Comparison of ENCODE assay signal across 16 cellular contexts in genomic region chr10:17212802-17213204, GRCh38. TPM values are rescaled to one million over a fixed set of nuclear protein-coding genes. Genes with fewer than 3 reads are reported as not detected.
DNase-seq lines count a peak whose midpoint lies in the region; ATAC-seq, FAIRE-seq and TF ChIP-seq lines count a peak whose summit lies in the region.
"Had no signal": no experiment of that assay in that cellular context is flagged by ENCODE, and none has a peak within 500 bp of the region (broad histone marks: within the 10 kb centered on the region; RNA-seq: fewer than 3 reads in every experiment).

No MANE protein-coding gene starts in this region.

- POLR2A ChIA-PET in Panc1 (lab: Charles Lee): interaction anchor here (0.6 to 1.0 kb wide), 2 partner anchors 10 to 31 kb away, joined by 3 to 4 read pairs; no protein-coding TSS in a partner anchor

- no peaks in the 10 kb centered on the region for H3K9me2 ChIP-seq in GM23248 (ENCODE audit: insufficient read depth)

- CTCF ChIA-PET in Panc1 (lab: Charles Lee): no interaction called here

- H3K27ac ChIP-seq in ACC112 (ENCODE audit: low read depth, low read length) (peak overlapping the region; percentile 99; the same call in 1 of the 2 replicates), GM23248 (peak overlapping the region; percentile 100; the same call in 1 of the 2 replicates), Panc1 (ENCODE audit: low read length) (peak overlapping the region; percentile 99), keratinocyte (ENCODE audit: control insufficient read depth, insufficient read depth, low read length) (no peak overlapping the region)
- H3K27ac ChIP-seq: prostate gland had no signal

- TF ChIP-seq CTCF in Panc1 (IDR thresholded peaks at IDR 0.05): no peak
- no peak for TF ChIP-seq CTCF in keratinocyte (optimal IDR thresholded peaks at IDR 0.05 in 1 of 3, IDR thresholded peaks at IDR 0.05 in 1 of 3, conservative IDR thresholded peaks at IDR 0.05 in 1 of 3; ENCODE audit: extremely low read depth in 1 of 3, insufficient read depth in 2 of 3, low read length in 3 of 3)

- DNase-seq in GM23248 (no peak), Panc1 (ENCODE audit: low read depth, low spot score) (no peak), keratinocyte (ENCODE audit: low read depth, low spot score) (no peak), SHP77 treated with DMSO at 0.1 percent for 48 hours (lab: John Stamatoyannopoulos, UW) (no peak), NCI-H2196 treated with DMSO at 0.1 percent for 48 hours (lab: John Stamatoyannopoulos, UW; ENCODE audit: unreplicated experiment) (no peak), medulla oblongata (ENCODE audit: extremely low spot score) (no peak)
- DNase-seq in effector CD8-positive, alpha-beta T cell (lab: John Stamatoyannopoulos, UW): no peak
- DNase-seq: activated CD4-positive, alpha-beta memory T cell treated with anti-CD3 and anti-CD28 coated beads for 36 hours; activated effector memory CD4-positive, alpha-beta T cell treated with Interleukin-2 at 50 U/mL for 16 hours; DMS53; endodermal cell; foreskin melanocyte; NCI-H1417 had no signal

- no peaks in the 10 kb centered on the region for H4K20me1 ChIP-seq in GM23248 (ENCODE audit: insufficient read depth)
- H4K20me1 ChIP-seq in keratinocyte (ENCODE audit: control insufficient read depth, extremely low read depth, insufficient read depth, low read length): no peaks in the 10 kb centered on the region

- no peaks in the 10 kb centered on the region for H3K9me3 ChIP-seq in GM23248 (ENCODE audit: low read depth)
- H3K9me3 ChIP-seq in Panc1 (ENCODE audit: control insufficient read depth, insufficient read depth, low read depth, low read length): no peaks in the 10 kb centered on the region
- H3K9me3 ChIP-seq in keratinocyte (ENCODE audit: control insufficient read depth, low read depth, low read length): no peaks in the 10 kb centered on the region
- H3K9me3 ChIP-seq: prostate gland had no signal

- no peak for ATAC-seq in Panc1

- FAIRE-seq in keratinocyte (lab: Jason Lieb, UNC): peak; percentile 29
- FAIRE-seq: HTR-8/SVneo had no signal

- H3K27me3 ChIP-seq in ACC112 (ENCODE audit: insufficient read depth, low read length) (no peaks in the 10 kb centered on the region), GM23248 (replicated peaks; ENCODE audit: insufficient read depth) (no peaks in the 10 kb centered on the region), Panc1 (ENCODE audit: control insufficient read depth, insufficient read depth, low read length) (no peaks in the 10 kb centered on the region), keratinocyte (ENCODE audit: control insufficient read depth, extremely low read depth, insufficient read depth, low read length) (no peaks in the 10 kb centered on the region)

- 0 out of 2 replicates have a peak overlapping the region, but pooled peaks have one; percentile 78 for H3K4me3 ChIP-seq in ACC112 (ENCODE audit: low read depth, low read length)
- H3K4me3 ChIP-seq in GM23248: no peak overlapping the region
- H3K4me3 ChIP-seq in Panc1 (ENCODE audit: low read depth in 2 of 2, low read length in 2 of 2): no peak overlapping the region
- H3K4me3 ChIP-seq in keratinocyte (ENCODE audit: control insufficient read depth in 2 of 3, extremely low read depth in 1 of 3, insufficient read depth in 2 of 3, low read depth in 1 of 3, low read length in 3 of 3): no peak overlapping the region
- H3K4me3 ChIP-seq: prostate gland had no signal

- BruUV-seq in Panc1 (replicated peaks; lab: Mats Ljungman, UMichigan): no TSS peak

- H3K36me3 ChIP-seq in ACC112 (ENCODE audit: insufficient read depth, low read length) (no peaks in the 10 kb centered on the region), GM23248 (ENCODE audit: low read depth) (no peaks in the 10 kb centered on the region), Panc1 (ENCODE audit: control insufficient read depth, insufficient read depth, low read length) (no peaks in the 10 kb centered on the region), keratinocyte (ENCODE audit: control insufficient read depth in 2 of 2, extremely low read depth in 1 of 2, insufficient read depth in 2 of 2, low read length in 2 of 2) (no peaks in the 10 kb centered on the region)
- H3K36me3 ChIP-seq: prostate gland had no signal

- H3F3A ChIP-seq in GM23248 (ENCODE audit: insufficient read depth): peaks cover 58% of the 10 kb centered on the region

- in situ Hi-C loops in GM23248 (cut with MboI): no loop called here
- in situ Hi-C loops in Panc1 (cut with HindIII; ENCODE audit: low pct_unique_long_range_greater_than_20kb, low sequenced_read_pairs): no loop called here

- dilution Hi-C loops in keratinocyte (cut with MboI; ENCODE audit: extremely low pct_ligation_motif_present, low sequenced_read_pairs): no loop called here

- intact Hi-C loops in Panc1 (cut with micrococcal nuclease; ENCODE audit: unreplicated experiment): no loop called here

- H3K4me2 ChIP-seq in GM23248 (ENCODE audit: unreplicated experiment) (no peak overlapping the region), keratinocyte (ENCODE audit: control insufficient read depth, extremely low read depth, insufficient read depth, low read depth, low read length) (no peak overlapping the region)

- no peak overlapping the region for H2AFZ ChIP-seq in ACC112 (ENCODE audit: low read length, unreplicated experiment)
- H2AFZ ChIP-seq in GM23248: no peak overlapping the region
- no peak overlapping the region for H2AFZ ChIP-seq in keratinocyte (ENCODE audit: control insufficient read depth, low read length)

- H3K9ac ChIP-seq in GM23248 (no peak overlapping the region), keratinocyte (ENCODE audit: control insufficient read depth, extremely low read depth, insufficient read depth, low read length) (no peak overlapping the region)

- H3K4me1 ChIP-seq in ACC112 (ENCODE audit: control insufficient read depth, insufficient read depth, low read length, unreplicated experiment) (peaks cover 63% of the 10 kb centered on the region), GM23248 (ENCODE audit: insufficient read depth) (peaks cover 76% of the 10 kb centered on the region), Panc1 (ENCODE audit: control insufficient read depth, insufficient read depth, low read length) (peaks cover 70% of the 10 kb centered on the region), keratinocyte (ENCODE audit: control insufficient read depth, extremely low read depth, insufficient read depth, low read length) (peaks cover 43% of the 10 kb centered on the region)
- H3K4me1 ChIP-seq: prostate gland had no signal

- peaks cover 12% of the 10 kb centered on the region for H3K79me2 ChIP-seq in ACC112 (ENCODE audit: control insufficient read depth, insufficient read depth, low read length, unreplicated experiment)
- peaks cover 43% of the 10 kb centered on the region for H3K79me2 ChIP-seq in GM23248 (ENCODE audit: insufficient read depth)
- no peaks in the 10 kb centered on the region for H3K79me2 ChIP-seq in keratinocyte (ENCODE audit: control insufficient read depth, insufficient read depth, low read length)

- H3K9me1 ChIP-seq in keratinocyte (ENCODE audit: control insufficient read depth, extremely low read depth, insufficient read depth, low read length): no peaks in the 10 kb centered on the region

RNA-seq across cellular contexts. Expression of gene TRDMT1, which starts 11.3 kb away (rescaled TPM):
- total RNA-seq in GM23248 (2014; rRNA removed; shearing (Covaris generic)): 4.4 and 13.0 TPM in 2 replicates
- polyA plus RNA-seq in GM23248 (2016; fragmentation: Nextera tagmentation; extraction: Ambion mirVana) (4.3 and 7.2 TPM in 2 replicates), keratinocyte (2.3 to 6.6 TPM (median 3.3 TPM) in 3 replicates)
- 7.6 TPM for total RNA-seq in Panc1 (2021; ENCODE audit: unreplicated experiment)
- polyA plus RNA-seq in Panc1 (2012; ENCODE audit: insufficient read length): 2.4 TPM
- 1.4 TPM for polyA plus RNA-seq in keratinocyte (2011; ENCODE audit: low read depth)
- 1.2 and 4.0 TPM in 2 replicates for polyA plus RNA-seq in keratinocyte (2011; cell fraction: cytosol; rRNA removed)
- 3.2 and 3.9 TPM in 2 replicates for polyA plus RNA-seq in keratinocyte (2011; cell fraction: nucleus; rRNA removed)
- polyA plus RNA-seq in keratinocyte (2012; ENCODE audit: low replicate concordance): 0.95 and 3.1 TPM in 2 replicates
- 1.9 to 5.4 TPM (median 2.1 TPM) in 3 replicates for polyA minus RNA-seq in keratinocyte
- 0.77 TPM for polyA minus RNA-seq in keratinocyte (2011; cell fraction: cytosol; rRNA and poly(A)+ RNA removed)
- 3.3 and 7.8 TPM in 2 replicates for polyA minus RNA-seq in keratinocyte (2011; cell fraction: nucleus; rRNA and poly(A)+ RNA removed)

RNA-seq across cellular contexts. Expression of gene VIM, which starts 15.2 kb away (rescaled TPM):
- total RNA-seq in GM23248 (2014; rRNA removed; shearing (Covaris generic)): 10,031 and 10,466 TPM in 2 replicates
- polyA plus RNA-seq in GM23248 (2016; fragmentation: Nextera tagmentation; extraction: Ambion mirVana) (3,784 and 3,823 TPM in 2 replicates), keratinocyte (341 to 1,147 TPM (median 495 TPM) in 3 replicates)
- 3,436 TPM for total RNA-seq in Panc1 (2021; ENCODE audit: unreplicated experiment)
- 3,712 TPM for polyA plus RNA-seq in Panc1 (2012; ENCODE audit: insufficient read length)
- polyA plus RNA-seq in keratinocyte (2011; ENCODE audit: low read depth): 56.4 TPM
- 552 and 735 TPM in 2 replicates for polyA plus RNA-seq in keratinocyte (2011; cell fraction: cytosol; rRNA removed)
- polyA plus RNA-seq in keratinocyte (2011; cell fraction: nucleus; rRNA removed): 325 and 358 TPM in 2 replicates
- 57.6 and 1,089 TPM in 2 replicates for polyA plus RNA-seq in keratinocyte (2012; ENCODE audit: low replicate concordance)
- polyA minus RNA-seq in keratinocyte: 460 to 1,179 TPM (median 477 TPM) in 3 replicates
- polyA minus RNA-seq in keratinocyte (2011; cell fraction: cytosol; rRNA and poly(A)+ RNA removed): 1,163 TPM
- polyA minus RNA-seq in keratinocyte (2011; cell fraction: nucleus; rRNA and poly(A)+ RNA removed): 188 and 237 TPM in 2 replicates
